ENCODE assay signal across 15 cellular contexts in the genomic region with DNA sequence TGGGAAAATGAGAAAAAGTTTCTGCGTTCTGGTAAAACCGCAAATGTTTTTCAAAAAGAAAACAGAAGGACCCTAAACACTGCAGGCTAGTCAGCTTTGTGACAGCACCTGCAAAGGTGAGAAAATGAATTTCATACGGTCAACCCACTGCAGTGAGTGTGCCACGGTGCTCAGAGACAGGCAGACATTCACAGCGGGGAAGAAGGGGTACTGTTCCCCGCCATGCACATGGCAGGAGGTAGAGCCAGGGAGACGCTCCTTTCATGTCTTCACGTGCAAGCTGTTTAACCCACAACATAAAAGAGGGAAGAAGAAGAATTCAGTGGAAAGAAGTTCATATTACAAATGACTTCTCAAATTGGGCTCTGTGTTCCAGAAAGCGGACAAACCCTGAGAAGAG.
A peak's percentile ranks its signal among the peaks of the same experiment; 100 is the strongest.
DNase-seq lines count a peak whose midpoint lies in the region; ATAC-seq and TF ChIP-seq lines count a peak whose summit lies in the region.
"Had no signal": no experiment of that assay in that cellular context is flagged by ENCODE, and none has a peak within 500 bp of the region (broad histone marks: within the 10 kb centered on the region; RNA-seq: fewer than 3 reads in every experiment).

No MANE protein-coding gene starts in this region.

- TF ChIP-seq POLR2A in heart left ventricle (IDR thresholded peaks at IDR 0.05) (no peak), esophagus muscularis mucosa (IDR thresholded peaks at IDR 0.05; ENCODE audit: low read depth) (no peak), spleen (IDR thresholded peaks at IDR 0.05) (no peak)

- DNase-seq in heart left ventricle (peak in 3 of 5 donors; percentile 1 to 5 (median 2)), left ventricle myocardium superior (no peak), PC-3 (no peak), esophagus muscularis mucosa (ENCODE audit: extremely low spot score) (no peak), spleen (peak; percentile 38), posterior vena cava (ENCODE audit: low spot score) (no peak), NCI-H1105 (lab: John Stamatoyannopoulos, UW) (no peak)
- DNase-seq: ACHN; CD4-positive, alpha-beta memory T cell; DMS153; DMS79; GDM1; HCEC 1CT had no signal

- no peaks in the 10 kb centered on the region for H3K9me2 ChIP-seq in PC-3 (replicated peaks; ENCODE audit: low read length)

- no peaks in the 10 kb centered on the region for H3K9me3 ChIP-seq in heart left ventricle
- H3K9me3 ChIP-seq in PC-3 (ENCODE audit: low read length) = no peaks in the 10 kb centered on the region
- no peaks in the 10 kb centered on the region for H3K9me3 ChIP-seq in esophagus muscularis mucosa
- no peaks in the 10 kb centered on the region for H3K9me3 ChIP-seq in spleen

- POLR2A ChIA-PET in PC-3 (lab: Charles Lee; ENCODE audit: unreplicated experiment) = no interaction called here

- no peaks in the 10 kb centered on the region for H4K20me1 ChIP-seq in PC-3 (ENCODE audit: low read length)

- H3K27me3 ChIP-seq in heart left ventricle (no peaks in the 10 kb centered on the region), PC-3 (ENCODE audit: low read length) (peaks cover 40% of the 10 kb centered on the region), esophagus muscularis mucosa (no peaks in the 10 kb centered on the region), spleen (replicated peaks in 1 of 7) (peaks cover 0 to 27% (median 0%) of the 10 kb centered on the region in 7 donors)

- no peaks in the 10 kb centered on the region for H3K79me2 ChIP-seq in PC-3 (ENCODE audit: low read length)

- BruUV-seq in PC-3 (replicated peaks; lab: Mats Ljungman, UMichigan) = no TSS peak

- peaks cover 0 to 25% (median 5%) of the 10 kb centered on the region in 12 donors for H3K4me1 ChIP-seq in heart left ventricle
- peaks cover 10% of the 10 kb centered on the region for H3K4me1 ChIP-seq in PC-3 (ENCODE audit: insufficient read depth, low read length)
- peaks cover 0 to 35% (median 29%) of the 10 kb centered on the region in 4 donors for H3K4me1 ChIP-seq in esophagus muscularis mucosa
- no peaks in the 10 kb centered on the region for H3K4me1 ChIP-seq in spleen

- peak overlapping the region; percentile 4; the same call in 1 of the 2 replicates for H3K4me2 ChIP-seq in PC-3 (ENCODE audit: low read length)

- H3F3A ChIP-seq in PC-3 (ENCODE audit: low read length, unreplicated experiment) = no peaks in the 10 kb centered on the region

- intact Hi-C loops in heart left ventricle (cut with DNase I) (no loop called here), left ventricle myocardium superior (cut with micrococcal nuclease) (no loop called here), PC-3 (cut with micrococcal nuclease) (no loop called here), esophagus muscularis mucosa (cut with DNase I) (no loop called here), spleen (cut with DNase I; ENCODE audit: low total_unique reads) (no loop called here), posterior vena cava (cut with DNase I) (no loop called here)

- no peak overlapping the region for H3K4me3 ChIP-seq in heart left ventricle
- H3K4me3 ChIP-seq in PC-3 (ENCODE audit: low read length) = no peak overlapping the region
- no peak overlapping the region for H3K4me3 ChIP-seq in esophagus muscularis mucosa
- no peak overlapping the region for H3K4me3 ChIP-seq in spleen

- ATAC-seq in heart left ventricle (no peak), left ventricle myocardium superior (no peak), PC-3 (no peak), GM19455 (IDR thresholded peaks at IDR 0.05; ENCODE audit: unreplicated experiment) (no peak)

- peaks cover 0 to 82% (median 12%) of the 10 kb centered on the region in 9 donors for H3K36me3 ChIP-seq in heart left ventricle
- no peaks in the 10 kb centered on the region for H3K36me3 ChIP-seq in PC-3 (ENCODE audit: low read depth, low read length)
- peaks cover 7 to 76% (median 61%) of the 10 kb centered on the region in 4 donors for H3K36me3 ChIP-seq in esophagus muscularis mucosa
- peaks cover 0 to 9% (median 0%) of the 10 kb centered on the region in 6 donors for H3K36me3 ChIP-seq in spleen

- TF ChIP-seq CTCF in heart left ventricle (IDR thresholded peaks at IDR 0.05) (no peak), PC-3 (conservative IDR thresholded peaks at IDR 0.05; ENCODE audit: low read depth, low read length) (no peak), esophagus muscularis mucosa (IDR thresholded peaks at IDR 0.05) (no peak), spleen (IDR thresholded peaks at IDR 0.05 in 8 of 11, conservative IDR thresholded peaks at IDR 0.05 in 3 of 11) (no peak)

- peak overlapping the region; percentile 42; the same call in 1 of the 2 replicates for H2AFZ ChIP-seq in PC-3 (ENCODE audit: low read length)

- 71 to 81% (median 76%) methylated on average over 9 of the region's 9 CpGs for WGBS in heart left ventricle, 4 donors
- WGBS in esophagus muscularis mucosa = 78% methylated on average over 9 of the region's 9 CpGs
- WGBS in spleen, 5 donors = 73 to 85% (median 81%) methylated on average over 9 of the region's 9 CpGs

- CTCF ChIA-PET in PC-3 (lab: Charles Lee) = no interaction called here

- TF ChIP-seq EP300 in esophagus muscularis mucosa (IDR thresholded peaks at IDR 0.05) = no peak

- H3K27ac ChIP-seq in heart left ventricle = no peak overlapping the region
- no peak overlapping the region for H3K27ac ChIP-seq in PC-3 (ENCODE audit: low read length)
- peak overlapping the region in 3 of 4 donors; percentile 55 to 64 (median 63) for H3K27ac ChIP-seq in esophagus muscularis mucosa (replicated peaks in 1 of 4)
- H3K27ac ChIP-seq in spleen = no peak overlapping the region
- H3K27ac ChIP-seq: HL-60 had no signal

- no peak overlapping the region for H3K9ac ChIP-seq in PC-3 (ENCODE audit: low read length)

Comparison
In these comparisons a context has a peak if more than half of its experiments do, and no peak if none do; other contexts are left out.
1. DNase-seq: peak in heart left ventricle (3 of 5) and spleen (single experiment); none in left ventricle myocardium superior (single experiment), PC-3 (single experiment), esophagus muscularis mucosa (single experiment), posterior vena cava (single experiment) and NCI-H1105 (single experiment).
2. H3K27ac ChIP-seq: peak in esophagus muscularis mucosa (3 of 4); none in heart left ventricle (0 of 12), PC-3 (single experiment) and spleen (0 of 8).